ENCODE assay signal across 18 cellular contexts in genomic region chr6:106805017-106805335, GRCh38.
"Had no signal": no experiment of that assay in that cellular context is flagged by ENCODE, and none has a peak within 500 bp of the region (broad histone marks: within the 10 kb centered on the region; RNA-seq: fewer than 3 reads in every experiment).

No MANE protein-coding gene starts in this region.

- ATAC-seq: activated naive CD4-positive, alpha-beta T cell treated with anti-CD3 and anti-CD28 coated beads, Interleukin-2, amount 50 U/mL, for 72 hours; esophagus mucosa; gastrocnemius medialis; heart left ventricle; left cardiac atrium; stimulated activated memory B cell treated with anti-CD40 and anti-IgM and Interleukin-4, amounts not matched to agents 10 μg/mL and 1 μg/mL and 100 μg/mL, for 72 hours had no signal

- DNase-seq: activated CD4-positive, alpha-beta T cell treated with anti-CD3 and anti-CD28 coated beads for 1 hour; activated gamma-delta T cell treated with Interleukin-2 at 50 U/mL for 16 hours; adrenal gland; effector CD4-positive, alpha-beta T cell; gastrocnemius medialis; heart left ventricle; left cardiac atrium; nephron progenitor cell; occipital lobe; posterior cingulate gyrus; retina; spleen; stimulated activated CD4-positive, alpha-beta T cell treated with anti-CD3 and anti-CD28 coated beads, Interleukin-4, amount 100 ng/mL, for 4 hours; T1000; uterus had no signal

- H3K27ac Mint-ChIP-seq: activated naive CD4-positive, alpha-beta T cell treated with anti-CD3 and anti-CD28 coated beads, Interleukin-2, amount 50 U/mL, for 72 hours had no signal

- H3K4me3 Mint-ChIP-seq: nephron progenitor cell; stimulated activated memory B cell treated with anti-CD40 and anti-IgM and Interleukin-4, amounts not matched to agents 10 μg/mL and 1 μg/mL and 100 μg/mL, for 72 hours had no signal

- H3K27me3 Mint-ChIP-seq: stimulated activated memory B cell treated with anti-CD40 and anti-IgM and Interleukin-4, amounts not matched to agents 10 μg/mL and 1 μg/mL and 100 μg/mL, for 72 hours had no signal
